In the genomic region with DNA sequence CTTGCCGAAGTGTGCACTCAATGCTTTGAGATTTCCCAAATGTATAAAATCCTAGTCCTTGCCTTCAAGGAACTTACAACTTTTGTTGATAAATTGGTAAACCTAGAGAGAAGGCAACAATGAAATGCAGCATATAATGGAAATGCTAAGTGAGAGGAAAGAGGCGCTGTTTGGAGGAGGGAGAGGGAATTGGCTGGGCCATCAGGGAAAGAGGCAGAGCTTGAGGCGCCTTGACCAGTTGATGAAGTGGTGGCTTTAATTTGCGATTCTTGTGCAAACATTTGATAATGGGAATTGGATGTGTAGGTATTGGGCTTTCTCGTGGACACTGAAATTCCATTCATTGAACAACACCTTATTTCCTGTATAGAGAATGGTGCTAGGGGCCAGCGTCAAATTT, we compare ENCODE assay signal across 10 cellular contexts. TPM values are rescaled to one million over a fixed set of nuclear protein-coding genes. Genes with fewer than 3 reads are reported as not detected.
DNase-seq lines count a peak whose midpoint lies in the region; ATAC-seq and TF ChIP-seq lines count a peak whose summit lies in the region.
"Had no signal": no experiment of that assay in that cellular context is flagged by ENCODE, and none has a peak within 500 bp of the region (broad histone marks: within the 10 kb centered on the region; RNA-seq: fewer than 3 reads in every experiment).

No MANE protein-coding gene starts in this region.

- no peaks in the 10 kb centered on the region for H3K27me3 ChIP-seq in parathyroid adenoma (ENCODE audit: control insufficient read depth, insufficient read depth, low read length)

- no peaks in the 10 kb centered on the region for H3K36me3 ChIP-seq in parathyroid adenoma (ENCODE audit: control insufficient read depth, insufficient read depth, low read length)

- peak overlapping the region; percentile 66 for H3K4me2 ChIP-seq in parathyroid adenoma (ENCODE audit: low read length)

- H3K27ac ChIP-seq in parathyroid adenoma, result peak overlapping the region; percentile 82

- DNase-seq in G401 (ENCODE audit: low spot score) (peak; percentile 46), T-helper 17 cell (no peak), endothelial cell (ENCODE audit: low spot score) (no peak), AML-193 (lab: John Stamatoyannopoulos, UW) (no peak), NCI-H1048 (lab: John Stamatoyannopoulos, UW) (no peak), nucleus accumbens (lab: John Stamatoyannopoulos, UW) (no peak)
- DNase-seq: foreskin melanocyte, NCI-H2171 treated with DMSO at 0.1 percent for 48 hours had no signal

- H3K27ac Mint-ChIP-seq in T-helper 17 cell, result peak overlapping the region; percentile 56
- H3K27ac Mint-ChIP-seq in endothelial cell (ENCODE audit: unreplicated experiment), result peak overlapping the region; percentile 72

- peak overlapping the region; percentile 68 for H3K4me3 ChIP-seq in parathyroid adenoma (ENCODE audit: low read depth, low read length)

- H3K9me3 ChIP-seq in T-helper 17 cell (ENCODE audit: control insufficient read depth, low read length, poor library complexity, severe bottlenecking) (no peaks in the 10 kb centered on the region), parathyroid adenoma (ENCODE audit: control insufficient read depth, low read length) (no peaks in the 10 kb centered on the region)

- peaks cover 8% of the 10 kb centered on the region for H3K4me1 ChIP-seq in parathyroid adenoma

- peaks cover 4% of the 10 kb centered on the region for H3K9me3 Mint-ChIP-seq in endothelial cell (ENCODE audit: unreplicated experiment)

- H3K36me3 Mint-ChIP-seq in T-helper 17 cell (ENCODE audit: low read depth) (no peaks in the 10 kb centered on the region), endothelial cell (ENCODE audit: low read depth, unreplicated experiment) (peaks cover 23% of the 10 kb centered on the region)

- no peak for TF ChIP-seq CTCF in endothelial cell (IDR thresholded peaks at IDR 0.05; ENCODE audit: unreplicated experiment)
- TF ChIP-seq CTCF in parathyroid adenoma (IDR thresholded peaks at IDR 0.05), result no peak

- H3K79me2 ChIP-seq in parathyroid adenoma, result peaks cover 6% of the 10 kb centered on the region

- peak overlapping the region; percentile 99 for H2AFZ ChIP-seq in parathyroid adenoma

- ATAC-seq in T-helper 17 cell, result no peak
- ATAC-seq: Right ventricle myocardium inferior had no signal

- H3K4me3 Mint-ChIP-seq in T-helper 17 cell (peak overlapping the region; percentile 92), endothelial cell (ENCODE audit: unreplicated experiment) (peak overlapping the region; percentile 92)

- no peak overlapping the region for H3K9ac ChIP-seq in parathyroid adenoma

- H3K4me1 Mint-ChIP-seq in T-helper 17 cell (peaks cover 23% of the 10 kb centered on the region), endothelial cell (ENCODE audit: unreplicated experiment) (peaks cover 21% of the 10 kb centered on the region)

- H3K27me3 Mint-ChIP-seq in T-helper 17 cell, result no peaks in the 10 kb centered on the region
- H3K27me3 Mint-ChIP-seq in endothelial cell (ENCODE audit: unreplicated experiment), result peaks cover 15% of the 10 kb centered on the region

- in situ Hi-C loops in G401 (cut with HindIII; ENCODE audit: low sequenced_read_pairs), result no loop called here

RNA-seq across cellular contexts. Expression of gene CDYL, which starts 1.9 kb away (rescaled TPM):
- total RNA-seq in G401 (2014; rRNA removed; shearing (Covaris generic)), result 15.7 and 22.6 TPM in 2 replicates
- 10 to 100 TPM; 21.2 to 31.5 TPM for total RNA-seq in T-helper 17 cell
- 66.7 TPM for total RNA-seq in endothelial cell (ENCODE audit: unreplicated experiment)
